Comparison of ENCODE assay signal across 1 cellular context in genomic region chr2:9843229-9844035, GRCh38.
TF ChIP-seq lines count a peak whose summit lies in the region.

Gene TAF1B, plus strand, starts transcription at chr2:9843474. Its CDS starts 68 bp downstream, at chr2:9843542.

TF ChIP-seq in HCT116, 20 proteins besides CTCF, POLR2A, EP300 and RAD21 (continued from another document):
- TF ChIP-seq MAX (IDR thresholded peaks at IDR 0.05) (peak; percentile 67; the same call in 1 of the 2 replicates), SRF (IDR thresholded peaks at IDR 0.05; ENCODE audit: low read depth) (no peak), SIN3A (IDR thresholded peaks at IDR 0.05; ENCODE audit: low read depth) (peak; percentile 52; the same call in 1 of the 2 replicates), JUND (IDR thresholded peaks at IDR 0.05) (no peak), FOSL1 (IDR thresholded peaks at IDR 0.05; ENCODE audit: low read depth) (no peak)
- TF ChIP-seq, protein P1, sequence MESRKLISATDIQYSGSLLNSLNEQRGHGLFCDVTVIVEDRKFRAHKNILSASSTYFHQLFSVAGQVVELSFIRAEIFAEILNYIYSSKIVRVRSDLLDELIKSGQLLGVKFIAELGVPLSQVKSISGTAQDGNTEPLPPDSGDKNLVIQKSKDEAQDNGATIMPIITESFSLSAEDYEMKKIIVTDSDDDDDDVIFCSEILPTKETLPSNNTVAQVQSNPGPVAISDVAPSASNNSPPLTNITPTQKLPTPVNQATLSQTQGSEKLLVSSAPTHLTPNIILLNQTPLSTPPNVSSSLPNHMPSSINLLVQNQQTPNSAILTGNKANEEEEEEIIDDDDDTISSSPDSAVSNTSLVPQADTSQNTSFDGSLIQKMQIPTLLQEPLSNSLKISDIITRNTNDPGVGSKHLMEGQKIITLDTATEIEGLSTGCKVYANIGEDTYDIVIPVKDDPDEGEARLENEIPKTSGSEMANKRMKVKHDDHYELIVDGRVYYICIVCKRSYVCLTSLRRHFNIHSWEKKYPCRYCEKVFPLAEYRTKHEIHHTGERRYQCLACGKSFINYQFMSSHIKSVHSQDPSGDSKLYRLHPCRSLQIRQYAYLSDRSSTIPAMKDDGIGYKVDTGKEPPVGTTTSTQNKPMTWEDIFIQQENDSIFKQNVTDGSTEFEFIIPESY (IDR thresholded peaks at IDR 0.05; ENCODE audit: extremely low read depth, insufficient replicate concordance, low read length): no peak
